10 cellular contexts compared by ENCODE assay signal in the genomic region with DNA sequence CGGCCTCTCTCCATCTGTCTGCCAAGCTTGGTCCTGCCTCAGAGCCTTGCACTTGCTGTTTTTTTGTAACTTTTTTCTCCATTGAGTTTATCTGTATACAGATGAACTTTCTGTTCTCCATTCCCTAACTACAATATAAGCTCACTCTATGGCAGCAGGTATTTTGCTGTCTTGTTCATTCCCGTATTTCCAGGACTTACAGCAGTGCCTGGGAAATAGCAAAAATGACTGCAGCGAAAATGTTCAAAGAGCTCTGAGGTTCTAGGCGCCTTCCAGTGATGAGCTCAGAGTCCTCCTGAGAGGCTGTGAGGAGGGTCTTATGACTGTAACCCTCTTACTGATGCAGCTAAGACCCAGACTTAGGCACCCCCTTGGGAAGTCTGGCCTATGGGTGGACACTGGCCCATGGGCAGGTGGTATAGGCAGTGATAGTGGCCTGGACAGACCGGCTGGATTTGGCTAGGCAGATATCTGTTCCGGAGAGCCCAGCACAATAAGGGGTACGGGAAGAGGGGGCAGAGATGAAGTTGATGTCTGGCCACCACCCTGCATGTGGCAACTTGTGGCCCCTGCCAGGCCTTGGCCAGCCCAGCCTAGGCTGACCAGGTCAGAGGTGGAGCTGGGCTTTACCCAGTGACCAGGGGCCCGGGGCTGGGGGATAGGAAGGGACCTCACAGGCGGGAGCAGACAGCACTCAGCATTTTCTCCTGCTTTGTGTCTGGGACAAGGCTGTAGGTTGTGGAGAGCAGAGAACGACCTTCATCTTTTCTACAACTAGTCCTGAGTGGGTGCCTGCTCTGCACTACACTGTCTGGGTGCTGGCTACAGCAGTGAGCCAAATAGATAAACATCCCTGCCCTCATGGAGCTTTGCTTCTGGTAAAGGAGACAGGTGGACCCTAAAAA. TPM values are rescaled to one million over a fixed set of nuclear protein-coding genes. Genes with fewer than 3 reads are reported as not detected.
DNase-seq lines count a peak whose midpoint lies in the region; ATAC-seq and TF ChIP-seq lines count a peak whose summit lies in the region.
"Had no signal": no experiment of that assay in that cellular context is flagged by ENCODE, and none has a peak within 500 bp of the region (broad histone marks: within the 10 kb centered on the region; RNA-seq: fewer than 3 reads in every experiment).

No MANE protein-coding gene starts in this region.

- peak overlapping the region in 41 of 59 donors; percentile 1 to 100 (median 58) for H3K27ac ChIP-seq in dorsolateral prefrontal cortex

- H3K4me3 ChIP-seq in dorsolateral prefrontal cortex = peak overlapping the region in 7 of 59 donors; percentile 11 to 100 (median 99)

- H3K4me3 Mint-ChIP-seq in T-helper 1 cell treated with Interleukin-12 subunit alpha and Interleukin-12 subunit beta and Interleukin-4 antibody, amounts not matched to agents 30 μg/mL and 1 μg/mL, for 36 hours = peak overlapping the region; percentile 52
- peak overlapping the region; percentile 93 for H3K4me3 Mint-ChIP-seq in stimulated activated effector memory CD8-positive, alpha-beta T cell treated with anti-CD3 and anti-CD28 coated beads, Interleukin-12 subunit alpha, Interleukin-12 subunit beta, amount 100 ng/mL, for 72 hours

- H3K36me3 Mint-ChIP-seq in T-helper 1 cell treated with Interleukin-12 subunit alpha and Interleukin-12 subunit beta and Interleukin-4 antibody, amounts not matched to agents 30 μg/mL and 1 μg/mL, for 36 hours (ENCODE audit: low read depth) = peaks cover 74% of the 10 kb centered on the region
- H3K36me3 Mint-ChIP-seq in stimulated activated effector memory CD8-positive, alpha-beta T cell treated with anti-CD3 and anti-CD28 coated beads, Interleukin-12 subunit alpha, Interleukin-12 subunit beta, amount 100 ng/mL, for 72 hours = peaks cover 96% of the 10 kb centered on the region

- no peak for ATAC-seq in stimulated activated effector memory CD8-positive, alpha-beta T cell treated with anti-CD3 and anti-CD28 coated beads, Interleukin-12 subunit alpha, Interleukin-12 subunit beta, amount 100 ng/mL, for 72 hours
- no peak for ATAC-seq in GM19467 (IDR thresholded peaks at IDR 0.05; ENCODE audit: unreplicated experiment)
- ATAC-seq in GM18858 (IDR thresholded peaks at IDR 0.05; ENCODE audit: unreplicated experiment) = no peak

- H3K4me1 Mint-ChIP-seq in T-helper 1 cell treated with Interleukin-12 subunit alpha and Interleukin-12 subunit beta and Interleukin-4 antibody, amounts not matched to agents 30 μg/mL and 1 μg/mL, for 36 hours (ENCODE audit: low read depth) = peaks cover 64% of the 10 kb centered on the region
- H3K4me1 Mint-ChIP-seq in stimulated activated effector memory CD8-positive, alpha-beta T cell treated with anti-CD3 and anti-CD28 coated beads, Interleukin-12 subunit alpha, Interleukin-12 subunit beta, amount 100 ng/mL, for 72 hours = peaks cover 89% of the 10 kb centered on the region

- H3K27me3 ChIP-seq in dorsolateral prefrontal cortex = no peaks in the 10 kb centered on the region
- H3K27me3 ChIP-seq: BE2C had no signal

- TF ChIP-seq CTCF in dorsolateral prefrontal cortex (IDR thresholded peaks at IDR 0.05 in 54 of 56, conservative IDR thresholded peaks at IDR 0.05 in 2 of 56; ENCODE audit: low read depth in 1 of 56, partially characterized antibody in 56 of 56) = no peak

- no peaks in the 10 kb centered on the region for H3K9me3 Mint-ChIP-seq in T-helper 1 cell treated with Interleukin-12 subunit alpha and Interleukin-12 subunit beta and Interleukin-4 antibody, amounts not matched to agents 30 μg/mL and 1 μg/mL, for 36 hours
- no peaks in the 10 kb centered on the region for H3K9me3 Mint-ChIP-seq in stimulated activated effector memory CD8-positive, alpha-beta T cell treated with anti-CD3 and anti-CD28 coated beads, Interleukin-12 subunit alpha, Interleukin-12 subunit beta, amount 100 ng/mL, for 72 hours

- intact Hi-C loops in dorsolateral prefrontal cortex (cut with DNase I) = loop anchor here (5.0 to 10.0 kb wide), 7 partner anchors 33 to 760 kb away; partner anchors contain the start of genes TAB1 (in 2 of the 2), RPL3 (in 1 of the 2) and SYNGR1 (in 1 of the 2)

- peak overlapping the region; percentile 73 for H3K27ac Mint-ChIP-seq in T-helper 1 cell treated with Interleukin-12 subunit alpha and Interleukin-12 subunit beta and Interleukin-4 antibody, amounts not matched to agents 30 μg/mL and 1 μg/mL, for 36 hours
- peak overlapping the region; percentile 100 for H3K27ac Mint-ChIP-seq in stimulated activated effector memory CD8-positive, alpha-beta T cell treated with anti-CD3 and anti-CD28 coated beads, Interleukin-12 subunit alpha, Interleukin-12 subunit beta, amount 100 ng/mL, for 72 hours

- DNase-seq in T-helper 1 cell (no peak), OCI-M1 (lab: John Stamatoyannopoulos, UW) (peak; percentile 18), dorsolateral prefrontal cortex (no peak), globus pallidus (ENCODE audit: low spot score) (no peak)
- DNase-seq in stimulated activated effector memory CD8-positive, alpha-beta T cell treated with anti-CD3 and anti-CD28 coated beads, Interleukin-12 subunit alpha, Interleukin-12 subunit beta, amount 100 ng/mL, for 72 hours (ENCODE audit: low spot score in 2 of 2) = no peak
- DNase-seq: activated CD4-positive, alpha-beta T cell treated with anti-CD3 and anti-CD28 coated beads for 1 hour; BE2C had no signal

- peaks cover 2% of the 10 kb centered on the region for H3K27me3 Mint-ChIP-seq in T-helper 1 cell treated with Interleukin-12 subunit alpha and Interleukin-12 subunit beta and Interleukin-4 antibody, amounts not matched to agents 30 μg/mL and 1 μg/mL, for 36 hours (ENCODE audit: low read depth)

RNA-seq across cellular contexts. Expression of gene ATF4, which starts 4.6 kb away (rescaled TPM):
- 100 to 1,000 TPM; 110 to 287 (median 161) TPM for total RNA-seq in dorsolateral prefrontal cortex

RNA-seq across cellular contexts. Expression of gene RPS19BP1, which starts 7.5 kb away (rescaled TPM):
- 100 to 1,000 TPM in 2 of 120 experiments, 10 to 100 TPM in 118; 44.3 to 109 (median 63.6) TPM for total RNA-seq in dorsolateral prefrontal cortex

RNA-seq across cellular contexts. Expression of gene MIEF1, which starts 22.9 kb away (rescaled TPM):
- 10 to 100 TPM; 21.3 to 40.7 (median 28.0) TPM for total RNA-seq in dorsolateral prefrontal cortex

RNA-seq across cellular contexts. Expression of gene CACNA1I, which starts 45.5 kb away (rescaled TPM):
- total RNA-seq in dorsolateral prefrontal cortex = 10 to 100 TPM in 119 of 120 experiments, 1 to 10 TPM in 1; 7.4 to 42.2 (median 25.6) TPM
